ENCODE assay signal across 8 cellular contexts in the genomic region with DNA sequence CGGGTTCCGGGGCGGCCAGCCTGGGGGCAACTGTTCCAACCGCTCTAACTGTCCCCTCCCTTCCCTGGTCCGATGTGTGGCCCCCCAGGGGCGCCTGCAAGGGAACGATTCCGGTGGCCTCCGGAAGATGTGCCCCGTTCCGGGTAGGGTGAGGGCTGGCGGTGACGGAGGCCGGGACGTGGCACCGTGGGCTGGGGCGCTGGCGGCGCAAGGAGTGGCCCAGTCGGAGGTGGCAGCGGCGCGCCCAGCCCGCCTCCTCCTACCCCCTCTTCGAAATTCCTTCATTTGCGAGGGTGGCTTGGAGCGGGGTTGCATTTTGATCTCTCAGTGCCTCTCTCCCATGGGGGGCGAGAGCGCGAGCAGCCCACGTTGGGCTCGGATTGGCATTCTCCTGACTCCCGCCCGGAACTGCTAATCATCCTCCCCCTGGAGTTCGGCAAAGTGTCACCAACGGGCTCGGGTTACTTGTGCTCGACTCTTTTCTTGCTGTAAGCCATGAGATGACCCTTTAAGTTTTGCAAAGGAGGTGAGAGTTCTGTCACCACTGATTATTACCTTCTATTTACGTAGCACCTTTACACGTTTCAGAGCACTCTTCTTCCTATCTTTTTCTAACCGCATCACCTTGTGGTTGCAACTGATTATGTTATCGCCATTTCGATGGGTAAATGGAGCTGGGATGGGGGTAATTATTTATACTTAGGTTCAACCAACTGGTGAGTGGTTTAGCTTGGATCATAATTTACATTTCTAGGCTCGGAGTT. TPM values are rescaled to one million over a fixed set of nuclear protein-coding genes. Genes with fewer than 3 reads are reported as not detected.
A peak's percentile ranks its signal among the peaks of the same experiment; 100 is the strongest.
DNase-seq lines count a peak whose midpoint lies in the region; ATAC-seq and TF ChIP-seq lines count a peak whose summit lies in the region.

No MANE protein-coding gene starts in this region.

- H3K9me3 ChIP-seq in SJSA1 (replicated peaks) (no peaks in the 10 kb centered on the region), upper lobe of left lung (no peaks in the 10 kb centered on the region)

- H3K9me3 Mint-ChIP-seq in activated naive CD8-positive, alpha-beta T cell treated with anti-CD3 and anti-CD28 coated beads for 36 hours, result no peaks in the 10 kb centered on the region

- peaks cover 27% of the 10 kb centered on the region for H3K36me3 ChIP-seq in SJSA1
- peaks cover 0 to 23% (median 7%) of the 10 kb centered on the region in 4 donors for H3K36me3 ChIP-seq in upper lobe of left lung

- peak overlapping the region; percentile 89 for H3K4me3 Mint-ChIP-seq in activated naive CD8-positive, alpha-beta T cell treated with anti-CD3 and anti-CD28 coated beads for 36 hours

- peaks cover 9% of the 10 kb centered on the region for H3K4me1 ChIP-seq in SJSA1 (replicated peaks)
- peaks cover 25 to 43% (median 27%) of the 10 kb centered on the region in 4 donors for H3K4me1 ChIP-seq in upper lobe of left lung

- DNase-seq in COLO668 (lab: John Stamatoyannopoulos, UW; ENCODE audit: unreplicated experiment) (peak; percentile 49), HL-60 (ENCODE audit: low read depth in 1 of 2, low spot score in 1 of 2) (peak in 1 of 2 experiments; percentile 24), SJSA1 (ENCODE audit: low read depth in 1 of 2, low spot score in 2 of 2) (peak; percentile 58 to 80), cardiac septum (ENCODE audit: low spot score) (peak; percentile 83), posterior cingulate gyrus (peak in 9 of 10 donors; percentile 33 to 92 (median 49)), upper lobe of left lung (peak; percentile 50 to 95)
- peak; percentile 72 for DNase-seq in activated naive CD8-positive, alpha-beta T cell treated with anti-CD3 and anti-CD28 coated beads for 36 hours

- H3K4me3 ChIP-seq in HL-60 (replicated peaks; ENCODE audit: insufficient read depth, low read length) (peak overlapping the region; percentile 57), SJSA1 (peak overlapping the region; percentile 97), upper lobe of left lung (peak overlapping the region; percentile 60 to 97 (median 78))

- H3K27ac ChIP-seq in HL-60 (replicated peaks) (peak overlapping the region; percentile 88), SJSA1 (peak overlapping the region; percentile 97), upper lobe of left lung (peak overlapping the region; percentile 96 to 100 (median 99))

- ATAC-seq in GM19463 (IDR thresholded peaks at IDR 0.05; ENCODE audit: unreplicated experiment) (peak; percentile 52), upper lobe of left lung (ENCODE audit: low FRiP score in 2 of 2) (peak; percentile 88 to 91)

- TF ChIP-seq EP300 in upper lobe of left lung (IDR thresholded peaks at IDR 0.05), result no peak

- no peak for TF ChIP-seq CTCF in HL-60 (IDR thresholded peaks at IDR 0.05; ENCODE audit: insufficient read depth, low read length)
- peak in 2 of 6 experiments; percentile 15 to 17 for TF ChIP-seq CTCF in upper lobe of left lung (IDR thresholded peaks at IDR 0.05)

- 1% methylated on average over 16 to 24 of the region's 44 CpGs for WGBS in upper lobe of left lung, 2 donors

- peaks cover 31% of the 10 kb centered on the region for H3K4me1 Mint-ChIP-seq in activated naive CD8-positive, alpha-beta T cell treated with anti-CD3 and anti-CD28 coated beads for 36 hours

- peaks cover 18% of the 10 kb centered on the region for H3K36me3 Mint-ChIP-seq in activated naive CD8-positive, alpha-beta T cell treated with anti-CD3 and anti-CD28 coated beads for 36 hours

- no peaks in the 10 kb centered on the region for H3K27me3 Mint-ChIP-seq in activated naive CD8-positive, alpha-beta T cell treated with anti-CD3 and anti-CD28 coated beads for 36 hours

- H3K27me3 ChIP-seq in HL-60 (ENCODE audit: insufficient read depth, poor library complexity, severe bottlenecking) (no peaks in the 10 kb centered on the region), SJSA1 (replicated peaks) (no peaks in the 10 kb centered on the region), upper lobe of left lung (no peaks in the 10 kb centered on the region)

- intact Hi-C loops in cardiac septum (cut with DNase I), result loop anchor here (5.0 kb wide), 1 partner anchor 54 kb away; a partner anchor contains a TSS
- intact Hi-C loops in posterior cingulate gyrus (cut with DNase I), result loop anchor here (2.0 to 5.0 kb wide), 3 partner anchors 42 to 196 kb away; a partner anchor contains a TSS

- H3K27ac Mint-ChIP-seq in activated naive CD8-positive, alpha-beta T cell treated with anti-CD3 and anti-CD28 coated beads for 36 hours, result peak overlapping the region; percentile 92

- TF ChIP-seq POLR2A in upper lobe of left lung (IDR thresholded peaks at IDR 0.05), result peak in 1 of 4 donors; percentile 81

RNA-seq across cellular contexts. Expression of a gene that starts 0.7 kb away (rescaled TPM):
- total RNA-seq in SJSA1 (2014; rRNA removed; shearing (Covaris generic)), result 39.6 and 49.7 TPM in 2 replicates
- total RNA-seq in activated naive CD8-positive, alpha-beta T cell treated with anti-CD3 and anti-CD28 coated beads for 36 hours, result 10 to 100 TPM; 37.5 to 47.8 TPM
- 42.0 TPM for total RNA-seq in cardiac septum
- total RNA-seq in upper lobe of left lung, result 100 to 1,000 TPM in 2 of 6 donors, 10 to 100 TPM in 4; 62.3 to 138 (median 85.4) TPM

RNA-seq across cellular contexts. Expression of a gene that starts 38.7 kb away (rescaled TPM):
- total RNA-seq in SJSA1 (2014; rRNA removed; shearing (Covaris generic)), result not detected in 2 replicates
- total RNA-seq in activated naive CD8-positive, alpha-beta T cell treated with anti-CD3 and anti-CD28 coated beads for 36 hours, result under 1 TPM; 0.14 to 0.22 TPM
- total RNA-seq in cardiac septum, result not detected
- total RNA-seq in upper lobe of left lung, result not detected

RNA-seq across cellular contexts. Expression of a gene that starts 53.4 kb away (rescaled TPM):
- total RNA-seq in SJSA1 (2014; rRNA removed; shearing (Covaris generic)), result 2,200 and 2,622 TPM in 2 replicates
- 1,000 to 10,000 TPM; 2,835 to 2,863 TPM for total RNA-seq in activated naive CD8-positive, alpha-beta T cell treated with anti-CD3 and anti-CD28 coated beads for 36 hours
- total RNA-seq in cardiac septum (727 TPM), upper lobe of left lung (1,000 to 10,000 TPM in 3 of 6 donors, 100 to 1,000 TPM in 3; 736 to 1,938 (median 1,066) TPM)
